13 cellular contexts compared by ENCODE assay signal in genomic region chr20:539848-540247, GRCh38. TPM values are rescaled to one million over a fixed set of nuclear protein-coding genes. Genes with fewer than 3 reads are reported as not detected.
DNase-seq lines count a peak whose midpoint lies in the region; ATAC-seq, FAIRE-seq and TF ChIP-seq lines count a peak whose summit lies in the region.
"Had no signal": no experiment of that assay in that cellular context is flagged by ENCODE, and none has a peak within 500 bp of the region (broad histone marks: within the 10 kb centered on the region; RNA-seq: fewer than 3 reads in every experiment).

No MANE protein-coding gene starts in this region.

- no peak overlapping the region for H3K18ac ChIP-seq in mesendoderm (ENCODE audit: low read length)

- CTCF ChIA-PET in AG04449 (lab: Yijun Ruan, JAX): no interaction called here

- POLR2A ChIA-PET in AG04449 (lab: Yijun Ruan, JAX): no interaction called here

- H2BK5ac ChIP-seq in mesendoderm (ENCODE audit: low read length): no peak overlapping the region

- no peaks in the 10 kb centered on the region for H3K27me3 ChIP-seq in mesendoderm (ENCODE audit: insufficient read depth, low read length, poor library complexity)
- H3K27me3 ChIP-seq: cardiac muscle cell had no signal

- WGBS in mesendoderm (ENCODE audit: extremely low coverage, insufficient coverage, low lambda C conversion rate): no CpG with 5 or more reads among the region's 2 CpGs

- ATAC-seq in HG02642 (IDR thresholded peaks at IDR 0.05; ENCODE audit: poor library complexity, unreplicated experiment) (no peak), GM19395 (IDR thresholded peaks at IDR 0.05; ENCODE audit: unreplicated experiment) (no peak), GM18909 (IDR thresholded peaks at IDR 0.05; ENCODE audit: poor library complexity, unreplicated experiment) (no peak)

- H3K23ac ChIP-seq in mesendoderm (ENCODE audit: low read length): no peak overlapping the region

- no peak overlapping the region for H4K5ac ChIP-seq in mesendoderm (ENCODE audit: low read length)

- peaks cover 84% of the 10 kb centered on the region for H3K79me2 ChIP-seq in mesendoderm (ENCODE audit: control insufficient read depth, insufficient read depth, low read length)

- H4K8ac ChIP-seq in mesendoderm (ENCODE audit: low read depth, low read length): no peak overlapping the region

- no peaks in the 10 kb centered on the region for H3K79me1 ChIP-seq in mesendoderm (ENCODE audit: low read length)

- H3K4me2 ChIP-seq in mesendoderm (ENCODE audit: low read length): peak overlapping the region; percentile 0

- H2BK15ac ChIP-seq in mesendoderm (replicated peaks; ENCODE audit: low read depth): no peak overlapping the region

- no peaks in the 10 kb centered on the region for H3K36me3 ChIP-seq in mesendoderm (ENCODE audit: control insufficient read depth, insufficient read depth, low read length)
- H3K36me3 ChIP-seq: cardiac muscle cell had no signal

- H3K27ac Mint-ChIP-seq in chondrocyte (ENCODE audit: unreplicated experiment): peak overlapping the region; percentile 88
- H3K27ac Mint-ChIP-seq: activated CD4-positive, alpha-beta T cell treated with anti-CD3 and anti-CD28 coated beads, Interleukin-2, amount 10 ng/mL, durations not matched to agents 24 days and 14 days had no signal

- no peak overlapping the region for H3K4ac ChIP-seq in mesendoderm (ENCODE audit: low read depth, low read length)

- peaks cover 4% of the 10 kb centered on the region for H3K4me1 ChIP-seq in mesendoderm (ENCODE audit: control insufficient read depth, low read depth, low read length)

- no peak for TF ChIP-seq CTCF in AG04449 (IDR thresholded peaks at IDR 0.05; ENCODE audit: insufficient read depth, low read length, missing control alignments)
- TF ChIP-seq CTCF in chondrocyte (IDR thresholded peaks at IDR 0.05): no peak

- no peaks in the 10 kb centered on the region for H3K9me3 Mint-ChIP-seq in chondrocyte (ENCODE audit: low read depth)
- H3K9me3 Mint-ChIP-seq: CD8-positive, alpha-beta memory T cell had no signal

- DNase-seq in AG04449 (ENCODE audit: low read depth, low spot score) (peak; percentile 5), HTR-8/SVneo (ENCODE audit: insufficient read length, low spot score) (peak; percentile 24), chondrocyte (ENCODE audit: low spot score) (no peak), mesendoderm (peak; percentile 54), mucosa of gallbladder (ENCODE audit: low spot score) (no peak)
- DNase-seq: activated CD4-positive, alpha-beta T cell treated with anti-CD3 and anti-CD28 coated beads, Interleukin-2, amount 10 ng/mL, durations not matched to agents 24 days and 14 days; CD8-positive, alpha-beta memory T cell; left cardiac atrium; MM.1S had no signal

- no peak overlapping the region for H2BK120ac ChIP-seq in mesendoderm (ENCODE audit: low read depth, low read length)

- H3K4me3 ChIP-seq in AG04449 (ENCODE audit: low read depth, low read length) (no peak overlapping the region), mesendoderm (ENCODE audit: low read length) (no peak overlapping the region)
- H3K4me3 ChIP-seq: cardiac muscle cell had no signal

- no peak overlapping the region for H3K9ac ChIP-seq in mesendoderm (ENCODE audit: low read length)

- no peak for FAIRE-seq in HTR-8/SVneo (lab: Jason Lieb, UNC)

- H3K36me3 Mint-ChIP-seq in chondrocyte (ENCODE audit: low read depth): peaks cover 4% of the 10 kb centered on the region

- H2AK5ac ChIP-seq in mesendoderm (ENCODE audit: low read length): no peak overlapping the region

- H3K56ac ChIP-seq in mesendoderm (ENCODE audit: low read length): no peak overlapping the region

- peak overlapping the region; percentile 43 for H3K4me3 Mint-ChIP-seq in chondrocyte (ENCODE audit: unreplicated experiment)
- H3K4me3 Mint-ChIP-seq: activated CD4-positive, alpha-beta T cell treated with anti-CD3 and anti-CD28 coated beads, Interleukin-2, amount 10 ng/mL, durations not matched to agents 24 days and 14 days had no signal

- H3K27ac ChIP-seq in mesendoderm (ENCODE audit: low read depth, low read length): no peak overlapping the region
- H3K27ac ChIP-seq: cardiac muscle cell had no signal

- H3K27me3 Mint-ChIP-seq in chondrocyte (ENCODE audit: low read depth): no peaks in the 10 kb centered on the region
- H3K27me3 Mint-ChIP-seq: activated CD4-positive, alpha-beta T cell treated with anti-CD3 and anti-CD28 coated beads, Interleukin-2, amount 10 ng/mL, durations not matched to agents 24 days and 14 days; CD8-positive, alpha-beta memory T cell had no signal

- H3K4me1 Mint-ChIP-seq in chondrocyte (ENCODE audit: low read depth): peaks cover 84% of the 10 kb centered on the region

RNA-seq across cellular contexts. Expression of gene CSNK2A1, which starts 3.7 kb away (rescaled TPM):
- 121 to 129 TPM (median 122 TPM) in 3 replicates for total RNA-seq in chondrocyte
- 180 TPM for polyA plus RNA-seq in mesendoderm (2013, experiment 1 of 2)
- 182 TPM for polyA plus RNA-seq in mesendoderm (2013, experiment 2 of 2)
- 91.6 TPM for total RNA-seq in mucosa of gallbladder

Comparison
In these comparisons a context has a peak if more than half of its experiments do, and no peak if none do; other contexts are left out.
1. DNase-seq: peak in AG04449 (single experiment), HTR-8/SVneo (single experiment) and mesendoderm (single experiment); none in chondrocyte (single experiment) and mucosa of gallbladder (single experiment).